39 cellular contexts compared by ENCODE assay signal in the genomic region with DNA sequence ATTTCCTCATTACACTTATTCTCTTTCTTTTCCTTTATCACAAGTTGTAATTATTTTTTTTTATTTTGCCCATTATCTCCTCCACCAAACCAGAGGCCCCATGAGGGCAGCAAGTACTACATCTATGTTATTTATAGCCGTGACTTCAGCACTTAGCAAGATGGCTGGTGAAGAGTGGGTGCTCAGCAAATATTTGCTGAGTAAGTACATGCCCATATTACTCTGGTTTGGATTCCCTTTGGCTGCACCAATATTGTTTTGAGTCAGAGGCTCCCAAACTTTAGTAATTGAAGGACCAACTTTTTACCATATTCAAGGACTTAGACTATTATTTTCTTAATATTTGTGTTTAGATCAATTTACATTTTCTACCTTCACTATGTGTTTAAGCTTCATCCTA.
"Had no signal": no experiment of that assay in that cellular context is flagged by ENCODE, and none has a peak within 500 bp of the region (broad histone marks: within the 10 kb centered on the region; RNA-seq: fewer than 3 reads in every experiment).

No MANE protein-coding gene starts in this region.

- H3K9me3 ChIP-seq: adrenal gland, ascending aorta, body of pancreas, breast epithelium had no signal

- H3K4me1 ChIP-seq: adrenal gland, ascending aorta, body of pancreas, breast epithelium had no signal

- H3K36me3 Mint-ChIP-seq: activated naive CD4-positive, alpha-beta T cell treated with anti-CD3 and anti-CD28 coated beads, Interleukin-2, amount 10 ng/mL, durations not matched to agents 7 days and 5 days; activated naive CD4-positive, alpha-beta T cell treated with anti-CD3 and anti-CD28 coated beads, Interleukin-2, amount 50 U/mL, for 24 hours; activated naive CD4-positive, alpha-beta T cell treated with anti-CD3 and anti-CD28 coated beads, Interleukin-2, amount 50 U/mL, for 72 hours; activated naive CD8-positive, alpha-beta T cell; activated naive CD8-positive, alpha-beta T cell treated with anti-CD3 and anti-CD28 coated beads for 36 hours; activated naive CD8-positive, alpha-beta T cell treated with anti-CD3 and anti-CD28 coated beads, Interleukin-2, amount 10 ng/mL, durations not matched to agents 7 days and 5 days; brain had no signal

- ATAC-seq: activated naive CD4-positive, alpha-beta T cell treated with anti-CD3 and anti-CD28 coated beads, Interleukin-2, amount 50 U/mL, for 72 hours; activated naive CD8-positive, alpha-beta T cell treated with anti-CD3 and anti-CD28 coated beads, Interleukin-2, amount 50 U/mL, for 24 hours; activated T-cell treated with anti-CD3 and anti-CD28 coated beads, Interleukin-2, amount 50 U/mL, for 4 hours; activated T-cell treated with anti-CD3 and anti-CD28 coated beads, Interleukin-2, amount 50 U/mL, for 72 hours; activated T-helper 17 cell treated with anti-CD3 and anti-CD28 coated beads, Interleukin-2, amount 50 U/mL, for 72 hours; body of pancreas had no signal

- H3K9me3 Mint-ChIP-seq: activated naive CD4-positive, alpha-beta T cell treated with anti-CD3 and anti-CD28 coated beads for 36 hours; activated naive CD4-positive, alpha-beta T cell treated with anti-CD3 and anti-CD28 coated beads, Interleukin-2, amount 10 ng/mL, durations not matched to agents 7 days and 5 days; activated naive CD4-positive, alpha-beta T cell treated with anti-CD3 and anti-CD28 coated beads, Interleukin-2, amount 50 U/mL, for 24 hours; activated naive CD4-positive, alpha-beta T cell treated with anti-CD3 and anti-CD28 coated beads, Interleukin-2, amount 50 U/mL, for 72 hours; activated naive CD8-positive, alpha-beta T cell treated with anti-CD3 and anti-CD28 coated beads for 36 hours; activated naive CD8-positive, alpha-beta T cell treated with anti-CD3 and anti-CD28 coated beads, Interleukin-2, amount 10 ng/mL, durations not matched to agents 7 days and 5 days; activated naive CD8-positive, alpha-beta T cell treated with anti-CD3 and anti-CD28 coated beads, Interleukin-2, amount 50 U/mL, for 24 hours; activated T-cell treated with anti-CD3 and anti-CD28 coated beads, Interleukin-2, amount 50 U/mL, for 24 hours; activated T-cell treated with anti-CD3 and anti-CD28 coated beads, Interleukin-2, amount 50 U/mL, for 4 hours; activated T-cell treated with anti-CD3 and anti-CD28 coated beads, Interleukin-2, amount 50 U/mL, for 72 hours; activated T-helper 1 cell treated with anti-CD3 and anti-CD28 coated beads, Interleukin-12 subunit alpha, Interleukin-12 subunit beta, Interleukin-2, Interleukin-4 antibody, amounts not matched to agents 30 ng/mL and 10 ng/mL and 1 ng/mL, durations not matched to agents 14 hours and 24 hours and 36 hours; activated T-helper 17 cell treated with anti-CD3 and anti-CD28 coated beads, Interleukin-2, amount 50 U/mL, for 72 hours; activated T-helper 2 cell treated with anti-CD3 and anti-CD28 coated beads, Interferon-gamma antibody, Interleukin-2, Interleukin-4, amounts not matched to agents 10 μg/mL and 5 μg/mL and 100 μg/mL, durations not matched to agents 14 hours and 24 hours and 36 hours; brain; central memory CD8-positive, alpha-beta T cell had no signal

- DNase-seq: activated effector memory CD4-positive, alpha-beta T cell treated with anti-CD3 and anti-CD28 coated beads, Interleukin-2, amount 50 U/mL, for 16 hours; activated effector memory CD4-positive, alpha-beta T cell treated with Interleukin-2 at 50 U/mL for 16 hours; activated gamma-delta T cell; activated gamma-delta T cell treated with Interleukin-2 at 50 U/mL for 16 hours; activated naive CD4-positive, alpha-beta T cell; activated naive CD4-positive, alpha-beta T cell treated with anti-CD3 and anti-CD28 coated beads for 36 hours; activated naive CD4-positive, alpha-beta T cell treated with anti-CD3 and anti-CD28 coated beads, Interleukin-2, amount 10 ng/mL, durations not matched to agents 7 days and 5 days; activated naive CD4-positive, alpha-beta T cell treated with anti-CD3 and anti-CD28 coated beads, Interleukin-2, amount 50 U/mL, for 16 hours; activated naive CD4-positive, alpha-beta T cell treated with Interleukin-2 at 50 U/mL for 16 hours; activated naive CD8-positive, alpha-beta T cell treated with anti-CD3 and anti-CD28 coated beads for 36 hours; activated naive CD8-positive, alpha-beta T cell treated with anti-CD3 and anti-CD28 coated beads, Interleukin-2, amount 10 ng/mL, durations not matched to agents 7 days and 5 days; activated naive CD8-positive, alpha-beta T cell treated with anti-CD3 and anti-CD28 coated beads, Interleukin-2, amount 50 U/mL, for 24 hours; activated T-cell treated with anti-CD3 and anti-CD28 coated beads, Interleukin-2, amount 50 U/mL, for 1 hour; activated T-cell treated with anti-CD3 and anti-CD28 coated beads, Interleukin-2, amount 50 U/mL, for 24 hours; activated T-cell treated with anti-CD3 and anti-CD28 coated beads, Interleukin-2, amount 50 U/mL, for 4 hours; activated T-cell treated with anti-CD3 and anti-CD28 coated beads, Interleukin-2, amount 50 U/mL, for 48 hours; activated T-cell treated with anti-CD3 and anti-CD28 coated beads, Interleukin-2, amount 50 U/mL, for 72 hours; adrenal gland; amniotic stem cell; amygdala; aorta; body of pancreas; brain microvascular endothelial cell; caudate nucleus; central memory CD4-positive, alpha-beta T cell; cerebellar nuclear complex had no signal

- H3K27me3 ChIP-seq: ascending aorta, body of pancreas, brain microvascular endothelial cell, cardiac muscle cell had no signal

- H3K4me1 Mint-ChIP-seq: activated naive CD4-positive, alpha-beta T cell treated with anti-CD3 and anti-CD28 coated beads, Interleukin-2, amount 10 ng/mL, durations not matched to agents 7 days and 5 days; activated naive CD4-positive, alpha-beta T cell treated with anti-CD3 and anti-CD28 coated beads, Interleukin-2, amount 50 U/mL, for 24 hours; activated naive CD8-positive, alpha-beta T cell treated with anti-CD3 and anti-CD28 coated beads for 36 hours; activated naive CD8-positive, alpha-beta T cell treated with anti-CD3 and anti-CD28 coated beads, Interleukin-2, amount 10 ng/mL, durations not matched to agents 7 days and 5 days; activated naive CD8-positive, alpha-beta T cell treated with anti-CD3 and anti-CD28 coated beads, Interleukin-2, amount 50 U/mL, for 24 hours; activated T-helper 17 cell treated with anti-CD3 and anti-CD28 coated beads, Interleukin-2, amount 50 U/mL, for 72 hours; brain; central memory CD8-positive, alpha-beta T cell had no signal

- H3K27ac ChIP-seq: adrenal gland, ascending aorta, body of pancreas, brain microvascular endothelial cell, breast epithelium, cardiac muscle cell had no signal

- H3K4me3 ChIP-seq: adrenal gland, ascending aorta, body of pancreas, breast epithelium, cardiac muscle cell had no signal

- H3K4me3 Mint-ChIP-seq: activated naive CD4-positive, alpha-beta T cell treated with anti-CD3 and anti-CD28 coated beads for 36 hours; activated naive CD4-positive, alpha-beta T cell treated with anti-CD3 and anti-CD28 coated beads, Interleukin-2, amount 10 ng/mL, durations not matched to agents 7 days and 5 days; activated naive CD4-positive, alpha-beta T cell treated with anti-CD3 and anti-CD28 coated beads, Interleukin-2, amount 50 U/mL, for 24 hours; activated naive CD8-positive, alpha-beta T cell; activated naive CD8-positive, alpha-beta T cell treated with anti-CD3 and anti-CD28 coated beads for 36 hours; activated naive CD8-positive, alpha-beta T cell treated with anti-CD3 and anti-CD28 coated beads, Interleukin-2, amount 10 ng/mL, durations not matched to agents 7 days and 5 days; activated naive CD8-positive, alpha-beta T cell treated with anti-CD3 and anti-CD28 coated beads, Interleukin-2, amount 50 U/mL, for 24 hours; activated T-cell treated with anti-CD3 and anti-CD28 coated beads, Interleukin-2, amount 50 U/mL, for 24 hours; activated T-cell treated with anti-CD3 and anti-CD28 coated beads, Interleukin-2, amount 50 U/mL, for 4 hours; activated T-cell treated with anti-CD3 and anti-CD28 coated beads, Interleukin-2, amount 50 U/mL, for 72 hours; activated T-helper 1 cell treated with anti-CD3 and anti-CD28 coated beads, Interleukin-12 subunit alpha, Interleukin-12 subunit beta, Interleukin-2, Interleukin-4 antibody, amounts not matched to agents 30 ng/mL and 10 ng/mL and 1 ng/mL, durations not matched to agents 14 hours and 24 hours and 36 hours; activated T-helper 17 cell treated with anti-CD3 and anti-CD28 coated beads, Interleukin-2, amount 50 U/mL, for 72 hours; brain; central memory CD8-positive, alpha-beta T cell had no signal

- FAIRE-seq: astrocyte, bronchial epithelial cell had no signal

- H3K36me3 ChIP-seq: adrenal gland, ascending aorta, brain microvascular endothelial cell, breast epithelium, cardiac muscle cell had no signal

- H3K27ac Mint-ChIP-seq: activated naive CD4-positive, alpha-beta T cell treated with anti-CD3 and anti-CD28 coated beads for 36 hours; activated naive CD4-positive, alpha-beta T cell treated with anti-CD3 and anti-CD28 coated beads, Interleukin-2, amount 10 ng/mL, durations not matched to agents 7 days and 5 days; activated naive CD4-positive, alpha-beta T cell treated with anti-CD3 and anti-CD28 coated beads, Interleukin-2, amount 50 U/mL, for 24 hours; activated naive CD4-positive, alpha-beta T cell treated with anti-CD3 and anti-CD28 coated beads, Interleukin-2, amount 50 U/mL, for 72 hours; activated naive CD8-positive, alpha-beta T cell; activated naive CD8-positive, alpha-beta T cell treated with anti-CD3 and anti-CD28 coated beads for 36 hours; activated naive CD8-positive, alpha-beta T cell treated with anti-CD3 and anti-CD28 coated beads, Interleukin-2, amount 10 ng/mL, durations not matched to agents 7 days and 5 days; activated naive CD8-positive, alpha-beta T cell treated with anti-CD3 and anti-CD28 coated beads, Interleukin-2, amount 50 U/mL, for 24 hours; activated T-cell treated with anti-CD3 and anti-CD28 coated beads, Interleukin-2, amount 50 U/mL, for 24 hours; activated T-helper 1 cell treated with anti-CD3 and anti-CD28 coated beads, Interleukin-12 subunit alpha, Interleukin-12 subunit beta, Interleukin-2, Interleukin-4 antibody, amounts not matched to agents 30 ng/mL and 10 ng/mL and 1 ng/mL, durations not matched to agents 14 hours and 24 hours and 36 hours; activated T-helper 17 cell treated with anti-CD3 and anti-CD28 coated beads, Interleukin-2, amount 50 U/mL, for 72 hours; activated T-helper 2 cell treated with anti-CD3 and anti-CD28 coated beads, Interferon-gamma antibody, Interleukin-2, Interleukin-4, amounts not matched to agents 10 μg/mL and 5 μg/mL and 100 μg/mL, durations not matched to agents 14 hours and 24 hours and 36 hours; brain had no signal
